ENCODE assay signal across 39 cellular contexts in the genomic region with DNA sequence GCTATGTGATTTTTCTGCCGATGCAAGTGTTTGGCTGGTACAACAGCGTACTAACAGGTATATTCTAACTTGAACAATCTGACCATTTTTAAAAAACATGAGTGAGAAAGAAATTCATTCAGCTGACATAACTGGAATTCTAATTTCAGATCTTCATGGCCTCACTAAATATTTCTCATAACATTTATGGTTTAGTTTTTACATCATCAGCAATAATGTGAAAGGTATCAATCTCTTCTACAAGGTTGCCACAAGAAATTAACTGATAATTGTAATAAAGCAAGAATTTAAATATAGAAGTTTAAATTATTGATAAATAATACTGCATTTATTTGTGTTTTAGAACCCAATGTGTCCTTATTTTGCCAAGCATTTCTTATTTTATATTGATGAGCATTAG. TPM values are rescaled to one million over a fixed set of nuclear protein-coding genes. Genes with fewer than 3 reads are reported as not detected.
"Had no signal": no experiment of that assay in that cellular context is flagged by ENCODE, and none has a peak within 500 bp of the region (broad histone marks: within the 10 kb centered on the region; RNA-seq: fewer than 3 reads in every experiment).

No MANE protein-coding gene starts in this region.

- H3K27me3 ChIP-seq: adrenal gland, ascending aorta, body of pancreas, breast epithelium, cardiac muscle cell had no signal

- H3K9me3 ChIP-seq: adrenal gland, ascending aorta, body of pancreas, breast epithelium had no signal

- H3K4me3 Mint-ChIP-seq: activated naive CD4-positive, alpha-beta T cell treated with anti-CD3 and anti-CD28 coated beads for 36 hours; activated naive CD4-positive, alpha-beta T cell treated with anti-CD3 and anti-CD28 coated beads, Interleukin-2, amount 10 ng/mL, durations not matched to agents 7 days and 5 days; activated naive CD4-positive, alpha-beta T cell treated with anti-CD3 and anti-CD28 coated beads, Interleukin-2, amount 50 U/mL, for 24 hours; activated naive CD8-positive, alpha-beta T cell; activated naive CD8-positive, alpha-beta T cell treated with anti-CD3 and anti-CD28 coated beads for 36 hours; activated naive CD8-positive, alpha-beta T cell treated with anti-CD3 and anti-CD28 coated beads, Interleukin-2, amount 10 ng/mL, durations not matched to agents 7 days and 5 days; activated naive CD8-positive, alpha-beta T cell treated with anti-CD3 and anti-CD28 coated beads, Interleukin-2, amount 50 U/mL, for 24 hours; activated T-cell treated with anti-CD3 and anti-CD28 coated beads, Interleukin-2, amount 50 U/mL, for 24 hours; activated T-cell treated with anti-CD3 and anti-CD28 coated beads, Interleukin-2, amount 50 U/mL, for 4 hours; activated T-cell treated with anti-CD3 and anti-CD28 coated beads, Interleukin-2, amount 50 U/mL, for 72 hours; activated T-helper 1 cell treated with anti-CD3 and anti-CD28 coated beads, Interleukin-12 subunit alpha, Interleukin-12 subunit beta, Interleukin-2, Interleukin-4 antibody, amounts not matched to agents 30 ng/mL and 10 ng/mL and 1 ng/mL, durations not matched to agents 14 hours and 24 hours and 36 hours; activated T-helper 17 cell treated with anti-CD3 and anti-CD28 coated beads, Interleukin-2, amount 50 U/mL, for 72 hours; brain; central memory CD8-positive, alpha-beta T cell had no signal

- H3K9me3 Mint-ChIP-seq: activated naive CD4-positive, alpha-beta T cell treated with anti-CD3 and anti-CD28 coated beads for 36 hours; activated naive CD4-positive, alpha-beta T cell treated with anti-CD3 and anti-CD28 coated beads, Interleukin-2, amount 10 ng/mL, durations not matched to agents 7 days and 5 days; activated naive CD4-positive, alpha-beta T cell treated with anti-CD3 and anti-CD28 coated beads, Interleukin-2, amount 50 U/mL, for 24 hours; activated naive CD4-positive, alpha-beta T cell treated with anti-CD3 and anti-CD28 coated beads, Interleukin-2, amount 50 U/mL, for 72 hours; activated naive CD8-positive, alpha-beta T cell treated with anti-CD3 and anti-CD28 coated beads for 36 hours; activated naive CD8-positive, alpha-beta T cell treated with anti-CD3 and anti-CD28 coated beads, Interleukin-2, amount 10 ng/mL, durations not matched to agents 7 days and 5 days; activated naive CD8-positive, alpha-beta T cell treated with anti-CD3 and anti-CD28 coated beads, Interleukin-2, amount 50 U/mL, for 24 hours; activated T-cell treated with anti-CD3 and anti-CD28 coated beads, Interleukin-2, amount 50 U/mL, for 24 hours; activated T-cell treated with anti-CD3 and anti-CD28 coated beads, Interleukin-2, amount 50 U/mL, for 4 hours; activated T-cell treated with anti-CD3 and anti-CD28 coated beads, Interleukin-2, amount 50 U/mL, for 72 hours; activated T-helper 1 cell treated with anti-CD3 and anti-CD28 coated beads, Interleukin-12 subunit alpha, Interleukin-12 subunit beta, Interleukin-2, Interleukin-4 antibody, amounts not matched to agents 30 ng/mL and 10 ng/mL and 1 ng/mL, durations not matched to agents 14 hours and 24 hours and 36 hours; activated T-helper 17 cell treated with anti-CD3 and anti-CD28 coated beads, Interleukin-2, amount 50 U/mL, for 72 hours; activated T-helper 2 cell treated with anti-CD3 and anti-CD28 coated beads, Interferon-gamma antibody, Interleukin-2, Interleukin-4, amounts not matched to agents 10 μg/mL and 5 μg/mL and 100 μg/mL, durations not matched to agents 14 hours and 24 hours and 36 hours; central memory CD8-positive, alpha-beta T cell had no signal

- H3K27ac Mint-ChIP-seq: activated naive CD4-positive, alpha-beta T cell treated with anti-CD3 and anti-CD28 coated beads for 36 hours; activated naive CD4-positive, alpha-beta T cell treated with anti-CD3 and anti-CD28 coated beads, Interleukin-2, amount 10 ng/mL, durations not matched to agents 7 days and 5 days; activated naive CD4-positive, alpha-beta T cell treated with anti-CD3 and anti-CD28 coated beads, Interleukin-2, amount 50 U/mL, for 24 hours; activated naive CD4-positive, alpha-beta T cell treated with anti-CD3 and anti-CD28 coated beads, Interleukin-2, amount 50 U/mL, for 72 hours; activated naive CD8-positive, alpha-beta T cell; activated naive CD8-positive, alpha-beta T cell treated with anti-CD3 and anti-CD28 coated beads for 36 hours; activated naive CD8-positive, alpha-beta T cell treated with anti-CD3 and anti-CD28 coated beads, Interleukin-2, amount 10 ng/mL, durations not matched to agents 7 days and 5 days; activated naive CD8-positive, alpha-beta T cell treated with anti-CD3 and anti-CD28 coated beads, Interleukin-2, amount 50 U/mL, for 24 hours; activated T-cell treated with anti-CD3 and anti-CD28 coated beads, Interleukin-2, amount 50 U/mL, for 24 hours; activated T-cell treated with anti-CD3 and anti-CD28 coated beads, Interleukin-2, amount 50 U/mL, for 72 hours; activated T-helper 1 cell treated with anti-CD3 and anti-CD28 coated beads, Interleukin-12 subunit alpha, Interleukin-12 subunit beta, Interleukin-2, Interleukin-4 antibody, amounts not matched to agents 30 ng/mL and 10 ng/mL and 1 ng/mL, durations not matched to agents 14 hours and 24 hours and 36 hours; activated T-helper 17 cell treated with anti-CD3 and anti-CD28 coated beads, Interleukin-2, amount 50 U/mL, for 72 hours; activated T-helper 2 cell treated with anti-CD3 and anti-CD28 coated beads, Interferon-gamma antibody, Interleukin-2, Interleukin-4, amounts not matched to agents 10 μg/mL and 5 μg/mL and 100 μg/mL, durations not matched to agents 14 hours and 24 hours and 36 hours; brain had no signal

- H3K27ac ChIP-seq: adrenal gland, ascending aorta, body of pancreas, brain microvascular endothelial cell, breast epithelium, cardiac muscle cell had no signal

- H3K4me1 Mint-ChIP-seq: activated T-helper 17 cell treated with anti-CD3 and anti-CD28 coated beads, Interleukin-2, amount 50 U/mL, for 72 hours had no signal

- H3K36me3 Mint-ChIP-seq: activated naive CD4-positive, alpha-beta T cell treated with anti-CD3 and anti-CD28 coated beads, Interleukin-2, amount 10 ng/mL, durations not matched to agents 7 days and 5 days; activated naive CD4-positive, alpha-beta T cell treated with anti-CD3 and anti-CD28 coated beads, Interleukin-2, amount 50 U/mL, for 24 hours; activated naive CD8-positive, alpha-beta T cell; activated naive CD8-positive, alpha-beta T cell treated with anti-CD3 and anti-CD28 coated beads for 36 hours; activated naive CD8-positive, alpha-beta T cell treated with anti-CD3 and anti-CD28 coated beads, Interleukin-2, amount 10 ng/mL, durations not matched to agents 7 days and 5 days; brain had no signal

- H3K36me3 ChIP-seq: adrenal gland, ascending aorta, brain microvascular endothelial cell, breast epithelium, cardiac muscle cell had no signal

- H3K4me3 ChIP-seq: adrenal gland, ascending aorta, body of pancreas, breast epithelium, cardiac muscle cell had no signal

- H3K4me1 ChIP-seq: ascending aorta, breast epithelium had no signal

- DNase-seq: activated effector memory CD4-positive, alpha-beta T cell treated with anti-CD3 and anti-CD28 coated beads, Interleukin-2, amount 50 U/mL, for 16 hours; activated gamma-delta T cell; activated gamma-delta T cell treated with Interleukin-2 at 50 U/mL for 16 hours; activated naive CD4-positive, alpha-beta T cell; activated naive CD4-positive, alpha-beta T cell treated with anti-CD3 and anti-CD28 coated beads for 36 hours; activated naive CD4-positive, alpha-beta T cell treated with anti-CD3 and anti-CD28 coated beads, Interleukin-2, amount 10 ng/mL, durations not matched to agents 7 days and 5 days; activated naive CD4-positive, alpha-beta T cell treated with anti-CD3 and anti-CD28 coated beads, Interleukin-2, amount 50 U/mL, for 16 hours; activated naive CD4-positive, alpha-beta T cell treated with Interleukin-2 at 50 U/mL for 16 hours; activated naive CD8-positive, alpha-beta T cell treated with anti-CD3 and anti-CD28 coated beads for 36 hours; activated naive CD8-positive, alpha-beta T cell treated with anti-CD3 and anti-CD28 coated beads, Interleukin-2, amount 10 ng/mL, durations not matched to agents 7 days and 5 days; activated naive CD8-positive, alpha-beta T cell treated with anti-CD3 and anti-CD28 coated beads, Interleukin-2, amount 50 U/mL, for 24 hours; activated T-cell treated with anti-CD3 and anti-CD28 coated beads, Interleukin-2, amount 50 U/mL, for 1 hour; activated T-cell treated with anti-CD3 and anti-CD28 coated beads, Interleukin-2, amount 50 U/mL, for 24 hours; activated T-cell treated with anti-CD3 and anti-CD28 coated beads, Interleukin-2, amount 50 U/mL, for 4 hours; activated T-cell treated with anti-CD3 and anti-CD28 coated beads, Interleukin-2, amount 50 U/mL, for 48 hours; activated T-cell treated with anti-CD3 and anti-CD28 coated beads, Interleukin-2, amount 50 U/mL, for 72 hours; adrenal gland; amniotic stem cell; amygdala; anterior cingulate cortex; aorta; body of pancreas; brain microvascular endothelial cell; caudate nucleus; central memory CD4-positive, alpha-beta T cell; cerebellar nuclear complex had no signal

- FAIRE-seq: astrocyte, bronchial epithelial cell had no signal

- ATAC-seq: activated naive CD4-positive, alpha-beta T cell treated with anti-CD3 and anti-CD28 coated beads, Interleukin-2, amount 50 U/mL, for 72 hours; activated naive CD8-positive, alpha-beta T cell treated with anti-CD3 and anti-CD28 coated beads, Interleukin-2, amount 50 U/mL, for 24 hours; activated T-cell treated with anti-CD3 and anti-CD28 coated beads, Interleukin-2, amount 50 U/mL, for 4 hours; activated T-cell treated with anti-CD3 and anti-CD28 coated beads, Interleukin-2, amount 50 U/mL, for 72 hours; activated T-helper 17 cell treated with anti-CD3 and anti-CD28 coated beads, Interleukin-2, amount 50 U/mL, for 72 hours; body of pancreas had no signal

RNA-seq across cellular contexts. Expression of a gene that starts 5.2 kb away (rescaled TPM):
- total RNA-seq: activated naive CD4-positive, alpha-beta T cell treated with anti-CD3 and anti-CD28 coated beads for 36 hours; activated naive CD8-positive, alpha-beta T cell treated with anti-CD3 and anti-CD28 coated beads for 36 hours; activated naive CD8-positive, alpha-beta T cell treated with anti-CD3 and anti-CD28 coated beads, Interleukin-2, amount 10 ng/mL, durations not matched to agents 7 days and 5 days; ascending aorta; bronchial epithelial cell had no signal
